1 cellular context compared by ENCODE assay signal in the genomic region with DNA sequence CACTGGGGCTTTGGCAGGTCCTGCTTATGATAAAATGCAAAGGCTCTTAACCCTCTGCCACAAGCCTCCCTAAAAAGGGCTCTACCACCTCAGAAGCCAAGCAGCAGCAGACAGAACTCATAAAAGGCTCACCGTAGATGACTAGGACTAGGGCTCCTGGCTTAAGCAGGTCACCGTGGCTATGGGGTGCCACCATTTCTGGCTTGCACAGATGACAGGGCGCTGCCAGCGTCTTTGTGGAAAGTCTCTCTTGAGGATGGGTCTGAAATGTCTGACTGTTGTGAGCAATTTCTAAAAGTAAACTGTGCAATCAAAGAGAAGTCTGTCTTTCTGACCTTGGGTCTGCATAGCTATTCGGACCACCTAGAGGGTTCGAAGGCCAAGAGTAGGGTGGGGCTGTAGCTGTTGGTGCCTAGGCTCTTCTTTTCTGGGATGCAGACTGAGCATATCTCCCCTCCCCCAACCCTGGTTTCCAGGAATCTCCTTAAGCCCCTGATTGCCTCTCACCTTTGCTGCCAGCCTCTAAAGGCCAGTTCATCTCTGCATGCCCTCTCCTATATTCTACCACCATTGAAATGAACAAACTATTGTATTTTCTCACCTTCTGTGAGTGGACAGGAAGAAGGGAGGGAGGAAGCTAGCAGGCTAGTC.
TF ChIP-seq lines count a peak whose summit lies in the region.

No MANE protein-coding gene starts in this region.

TF ChIP-seq in H1, 55 proteins besides CTCF, POLR2A, EP300 and RAD21:
- TF ChIP-seq CREB1 (IDR thresholded peaks at IDR 0.05), result no peak
- no peak for TF ChIP-seq GTF2F1 (IDR thresholded peaks at IDR 0.05; ENCODE audit: borderline replicate concordance, low read depth, low read length)
- TF ChIP-seq, protein P1, sequence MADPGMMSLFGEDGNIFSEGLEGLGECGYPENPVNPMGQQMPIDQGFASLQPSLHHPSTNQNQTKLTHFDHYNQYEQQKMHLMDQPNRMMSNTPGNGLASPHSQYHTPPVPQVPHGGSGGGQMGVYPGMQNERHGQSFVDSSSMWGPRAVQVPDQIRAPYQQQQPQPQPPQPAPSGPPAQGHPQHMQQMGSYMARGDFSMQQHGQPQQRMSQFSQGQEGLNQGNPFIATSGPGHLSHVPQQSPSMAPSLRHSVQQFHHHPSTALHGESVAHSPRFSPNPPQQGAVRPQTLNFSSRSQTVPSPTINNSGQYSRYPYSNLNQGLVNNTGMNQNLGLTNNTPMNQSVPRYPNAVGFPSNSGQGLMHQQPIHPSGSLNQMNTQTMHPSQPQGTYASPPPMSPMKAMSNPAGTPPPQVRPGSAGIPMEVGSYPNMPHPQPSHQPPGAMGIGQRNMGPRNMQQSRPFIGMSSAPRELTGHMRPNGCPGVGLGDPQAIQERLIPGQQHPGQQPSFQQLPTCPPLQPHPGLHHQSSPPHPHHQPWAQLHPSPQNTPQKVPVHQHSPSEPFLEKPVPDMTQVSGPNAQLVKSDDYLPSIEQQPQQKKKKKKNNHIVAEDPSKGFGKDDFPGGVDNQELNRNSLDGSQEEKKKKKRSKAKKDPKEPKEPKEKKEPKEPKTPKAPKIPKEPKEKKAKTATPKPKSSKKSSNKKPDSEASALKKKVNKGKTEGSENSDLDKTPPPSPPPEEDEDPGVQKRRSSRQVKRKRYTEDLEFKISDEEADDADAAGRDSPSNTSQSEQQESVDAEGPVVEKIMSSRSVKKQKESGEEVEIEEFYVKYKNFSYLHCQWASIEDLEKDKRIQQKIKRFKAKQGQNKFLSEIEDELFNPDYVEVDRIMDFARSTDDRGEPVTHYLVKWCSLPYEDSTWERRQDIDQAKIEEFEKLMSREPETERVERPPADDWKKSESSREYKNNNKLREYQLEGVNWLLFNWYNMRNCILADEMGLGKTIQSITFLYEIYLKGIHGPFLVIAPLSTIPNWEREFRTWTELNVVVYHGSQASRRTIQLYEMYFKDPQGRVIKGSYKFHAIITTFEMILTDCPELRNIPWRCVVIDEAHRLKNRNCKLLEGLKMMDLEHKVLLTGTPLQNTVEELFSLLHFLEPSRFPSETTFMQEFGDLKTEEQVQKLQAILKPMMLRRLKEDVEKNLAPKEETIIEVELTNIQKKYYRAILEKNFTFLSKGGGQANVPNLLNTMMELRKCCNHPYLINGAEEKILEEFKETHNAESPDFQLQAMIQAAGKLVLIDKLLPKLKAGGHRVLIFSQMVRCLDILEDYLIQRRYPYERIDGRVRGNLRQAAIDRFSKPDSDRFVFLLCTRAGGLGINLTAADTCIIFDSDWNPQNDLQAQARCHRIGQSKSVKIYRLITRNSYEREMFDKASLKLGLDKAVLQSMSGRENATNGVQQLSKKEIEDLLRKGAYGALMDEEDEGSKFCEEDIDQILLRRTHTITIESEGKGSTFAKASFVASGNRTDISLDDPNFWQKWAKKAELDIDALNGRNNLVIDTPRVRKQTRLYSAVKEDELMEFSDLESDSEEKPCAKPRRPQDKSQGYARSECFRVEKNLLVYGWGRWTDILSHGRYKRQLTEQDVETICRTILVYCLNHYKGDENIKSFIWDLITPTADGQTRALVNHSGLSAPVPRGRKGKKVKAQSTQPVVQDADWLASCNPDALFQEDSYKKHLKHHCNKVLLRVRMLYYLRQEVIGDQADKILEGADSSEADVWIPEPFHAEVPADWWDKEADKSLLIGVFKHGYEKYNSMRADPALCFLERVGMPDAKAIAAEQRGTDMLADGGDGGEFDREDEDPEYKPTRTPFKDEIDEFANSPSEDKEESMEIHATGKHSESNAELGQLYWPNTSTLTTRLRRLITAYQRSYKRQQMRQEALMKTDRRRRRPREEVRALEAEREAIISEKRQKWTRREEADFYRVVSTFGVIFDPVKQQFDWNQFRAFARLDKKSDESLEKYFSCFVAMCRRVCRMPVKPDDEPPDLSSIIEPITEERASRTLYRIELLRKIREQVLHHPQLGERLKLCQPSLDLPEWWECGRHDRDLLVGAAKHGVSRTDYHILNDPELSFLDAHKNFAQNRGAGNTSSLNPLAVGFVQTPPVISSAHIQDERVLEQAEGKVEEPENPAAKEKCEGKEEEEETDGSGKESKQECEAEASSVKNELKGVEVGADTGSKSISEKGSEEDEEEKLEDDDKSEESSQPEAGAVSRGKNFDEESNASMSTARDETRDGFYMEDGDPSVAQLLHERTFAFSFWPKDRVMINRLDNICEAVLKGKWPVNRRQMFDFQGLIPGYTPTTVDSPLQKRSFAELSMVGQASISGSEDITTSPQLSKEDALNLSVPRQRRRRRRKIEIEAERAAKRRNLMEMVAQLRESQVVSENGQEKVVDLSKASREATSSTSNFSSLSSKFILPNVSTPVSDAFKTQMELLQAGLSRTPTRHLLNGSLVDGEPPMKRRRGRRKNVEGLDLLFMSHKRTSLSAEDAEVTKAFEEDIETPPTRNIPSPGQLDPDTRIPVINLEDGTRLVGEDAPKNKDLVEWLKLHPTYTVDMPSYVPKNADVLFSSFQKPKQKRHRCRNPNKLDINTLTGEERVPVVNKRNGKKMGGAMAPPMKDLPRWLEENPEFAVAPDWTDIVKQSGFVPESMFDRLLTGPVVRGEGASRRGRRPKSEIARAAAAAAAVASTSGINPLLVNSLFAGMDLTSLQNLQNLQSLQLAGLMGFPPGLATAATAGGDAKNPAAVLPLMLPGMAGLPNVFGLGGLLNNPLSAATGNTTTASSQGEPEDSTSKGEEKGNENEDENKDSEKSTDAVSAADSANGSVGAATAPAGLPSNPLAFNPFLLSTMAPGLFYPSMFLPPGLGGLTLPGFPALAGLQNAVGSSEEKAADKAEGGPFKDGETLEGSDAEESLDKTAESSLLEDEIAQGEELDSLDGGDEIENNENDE (IDR thresholded peaks at IDR 0.05; ENCODE audit: insufficient replicate concordance, low read length), result no peak
- no peak for TF ChIP-seq CTBP2 (IDR thresholded peaks at IDR 0.05; ENCODE audit: borderline replicate concordance, insufficient read depth, insufficient read length, low read length)
- TF ChIP-seq TAF1 (IDR thresholded peaks at IDR 0.05; ENCODE audit: low read depth, low read length), result no peak
- no peak for TF ChIP-seq JUN (IDR thresholded peaks at IDR 0.05; ENCODE audit: low read depth, low read length)
- TF ChIP-seq TEAD4 (IDR thresholded peaks at IDR 0.05; ENCODE audit: low read depth, low read length), result no peak
- TF ChIP-seq BCL11A (IDR thresholded peaks at IDR 0.05; ENCODE audit: low read depth in 2 of 2, low read length in 2 of 2), result no peak
- no peak for TF ChIP-seq KDM4A (IDR thresholded peaks at IDR 0.05; ENCODE audit: low read depth, low read length, severe bottlenecking)
- no peak for TF ChIP-seq KDM1A (IDR thresholded peaks at IDR 0.05; ENCODE audit: borderline replicate concordance, low read length)
- TF ChIP-seq RXRA (IDR thresholded peaks at IDR 0.05; ENCODE audit: insufficient read depth, low read depth, low read length), result no peak
- no peak for TF ChIP-seq RNF2 (IDR thresholded peaks at IDR 0.05; ENCODE audit: borderline replicate concordance, low read depth, low read length, missing control alignments, poor library complexity, severe bottlenecking)
- TF ChIP-seq SP4 (IDR thresholded peaks at IDR 0.05; ENCODE audit: low read length), result no peak
- TF ChIP-seq NANOG (IDR thresholded peaks at IDR 0.05; ENCODE audit: insufficient read depth, low read depth, low read length, poor library complexity, severe bottlenecking), result no peak
- no peak for TF ChIP-seq ASH2L (IDR thresholded peaks at IDR 0.05; ENCODE audit: low read length)
- no peak for TF ChIP-seq TBP (IDR thresholded peaks at IDR 0.05; ENCODE audit: low read depth, low read length)
- no peak for TF ChIP-seq SRF (IDR thresholded peaks at IDR 0.05; ENCODE audit: low read depth, low read length)
- TF ChIP-seq CBX5 (IDR thresholded peaks at IDR 0.05; ENCODE audit: low read depth, low read length), result no peak
- TF ChIP-seq ZNF274 (IDR thresholded peaks at IDR 0.05; ENCODE audit: borderline replicate concordance, extremely low read depth, low read length), result no peak
TF ChIP-seq in H1: peak in this region for 0.
